11 cellular contexts compared by ENCODE assay signal in the genomic region with DNA sequence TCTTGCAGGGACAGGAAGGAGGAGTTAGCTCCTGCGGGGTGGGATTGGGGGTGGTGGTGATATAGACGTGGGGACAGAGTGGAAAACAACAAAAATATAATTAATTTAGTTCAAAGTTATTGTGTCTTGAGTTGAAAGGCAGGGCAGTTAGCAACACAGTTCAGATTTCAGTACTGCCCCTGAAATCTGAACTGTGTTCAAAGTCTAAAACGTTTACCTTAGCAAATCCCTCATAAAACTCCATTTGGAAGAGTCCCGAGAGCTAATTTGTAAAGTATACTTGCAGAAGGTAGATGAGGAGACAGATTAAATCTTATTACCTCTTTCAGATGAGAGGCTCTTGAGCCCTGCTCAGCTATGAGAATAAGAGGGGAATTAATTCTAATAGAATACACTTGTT. TPM values are rescaled to one million over a fixed set of nuclear protein-coding genes. Genes with fewer than 3 reads are reported as not detected.
DNase-seq lines count a peak whose midpoint lies in the region; ATAC-seq and TF ChIP-seq lines count a peak whose summit lies in the region.
"Not testable (repeated sequence)": the region's sequence is repeated elsewhere in the genome, so short reads cannot be mapped to it uniquely, and the experiment has no call there.
"Had no signal": no experiment of that assay in that cellular context is flagged by ENCODE, and none has a peak within 500 bp of the region (broad histone marks: within the 10 kb centered on the region; RNA-seq: fewer than 3 reads in every experiment).

No MANE protein-coding gene starts in this region.

- not testable (repeated sequence) for H3K9me2 ChIP-seq in hepatocyte (replicated peaks; ENCODE audit: insufficient read depth)

- H3K23ac ChIP-seq in H9 (ENCODE audit: insufficient read length, low read depth, low read length): not testable (repeated sequence)

- POLR2A ChIA-PET in T-cell (lab: Charles Lee): interaction anchor here in 1 of 2 donors (0.6 kb wide), 1 partner anchor 203 kb away, joined by 3 read pairs; no protein-coding TSS in a partner anchor

- not testable (repeated sequence) for H3K4me1 ChIP-seq in H9 (ENCODE audit: insufficient read depth, low read length)
- H3K4me1 ChIP-seq in hepatocyte (ENCODE audit: insufficient read depth): peaks cover 11% of the 10 kb centered on the region

- CTCF ChIA-PET in T-cell (lab: Charles Lee): interaction anchor here in 1 of 2 donors (1.0 kb wide), 1 partner anchor 475 kb away, joined by 3 read pairs; the partner anchor contains the start of gene MGRN1

- not testable (repeated sequence) for H3K4me3 ChIP-seq in hepatocyte

- not testable (repeated sequence) for H3K56ac ChIP-seq in H9 (ENCODE audit: insufficient read length, low read depth, low read length)

- H3K9me3 ChIP-seq in H9 (ENCODE audit: control insufficient read depth, low read depth, low read length); hepatocyte (ENCODE audit: low read depth): not testable (repeated sequence)

- not testable (repeated sequence) for H2BK15ac ChIP-seq in H9 (ENCODE audit: low read depth, low read length)

- not testable (repeated sequence) for H3K27ac Mint-ChIP-seq in H9; chondrocyte (ENCODE audit: unreplicated experiment); stimulated activated memory B cell treated with anti-CD40 and anti-IgM and Interleukin-4, amounts not matched to agents 10 μg/mL and 1 μg/mL and 100 μg/mL, for 72 hours
- H3K27ac Mint-ChIP-seq in T-cell (peak overlapping the region; percentile 57 to 83), nephron (peak overlapping the region; percentile 48 to 93 (median 92))

- H3K27me3 ChIP-seq in H9 (ENCODE audit: insufficient read depth, low read length); hepatocyte: not testable (repeated sequence)

- H3T11ph ChIP-seq in H9 (ENCODE audit: low read length): not testable (repeated sequence)

- H4K20me1 ChIP-seq in H9 (ENCODE audit: control insufficient read depth, insufficient read depth, insufficient read length); hepatocyte (ENCODE audit: insufficient read depth, poor library complexity, severe bottlenecking): not testable (repeated sequence)

- not testable (repeated sequence) for H2BK12ac ChIP-seq in H9 (ENCODE audit: insufficient read length, low read depth, low read length)

- H2BK20ac ChIP-seq in H9 (ENCODE audit: low read depth, low read length, poor library complexity, severe bottlenecking): not testable (repeated sequence)

- not testable (repeated sequence) for H3K36me3 Mint-ChIP-seq in H9 (ENCODE audit: insufficient read depth in 1 of 3, low read depth in 3 of 3); T-cell; activated T-cell treated with anti-CD3 and anti-CD28 coated beads, Interleukin-2, amount 50 U/mL, for 4 hours (ENCODE audit: insufficient read depth); chondrocyte (ENCODE audit: low read depth); nephron (ENCODE audit: low read depth); stimulated activated memory B cell treated with anti-CD40 and anti-IgM and Interleukin-4, amounts not matched to agents 10 μg/mL and 1 μg/mL and 100 μg/mL, for 72 hours

- not testable (repeated sequence) for H4K8ac ChIP-seq in H9 (replicated peaks; ENCODE audit: insufficient read length, low read depth, low read length)

- H3K79me1 ChIP-seq in H9 (ENCODE audit: insufficient read depth, low read depth, low read length, poor library complexity, severe bottlenecking): not testable (repeated sequence)

- H3K4me1 Mint-ChIP-seq in H9 (peaks cover 16 to 31% of the 10 kb centered on the region in 2 experiments), T-cell (peaks cover 10 to 18% (median 14%) of the 10 kb centered on the region in 3 donors), chondrocyte (ENCODE audit: low read depth) (peaks cover 16% of the 10 kb centered on the region), nephron (peaks cover 11% of the 10 kb centered on the region)
- H3K4me1 Mint-ChIP-seq in activated T-cell treated with anti-CD3 and anti-CD28 coated beads, Interleukin-2, amount 50 U/mL, for 4 hours (ENCODE audit: low read depth): peaks cover 23% of the 10 kb centered on the region
- H3K4me1 Mint-ChIP-seq in stimulated activated memory B cell treated with anti-CD40 and anti-IgM and Interleukin-4, amounts not matched to agents 10 μg/mL and 1 μg/mL and 100 μg/mL, for 72 hours: peaks cover 19% of the 10 kb centered on the region

- WGBS in H9 (ENCODE audit: extremely low coverage, insufficient read length, low lambda C conversion rate): no CpG with 5 or more reads among the region's 4 CpGs
- WGBS in hepatocyte (ENCODE audit: low lambda C conversion rate, missing lambda C conversion rate): 6% methylated on average over 4 of the region's 4 CpGs

- not testable (repeated sequence) for H3K4ac ChIP-seq in H9 (ENCODE audit: low read depth, low read length)

- H3K14ac ChIP-seq in H9 (ENCODE audit: insufficient read depth, low read length): not testable (repeated sequence)

- not testable (repeated sequence) for H2BK120ac ChIP-seq in H9 (ENCODE audit: low read depth, low read length, poor library complexity, severe bottlenecking)

- H3K27me3 Mint-ChIP-seq in H9 (ENCODE audit: low read depth); T-cell; activated T-cell treated with anti-CD3 and anti-CD28 coated beads, Interleukin-2, amount 50 U/mL, for 4 hours (ENCODE audit: low read depth); chondrocyte (ENCODE audit: low read depth); nephron (ENCODE audit: low read depth); stimulated activated memory B cell treated with anti-CD40 and anti-IgM and Interleukin-4, amounts not matched to agents 10 μg/mL and 1 μg/mL and 100 μg/mL, for 72 hours: not testable (repeated sequence)

- H3K9me3 Mint-ChIP-seq in H9; T-cell; activated T-cell treated with anti-CD3 and anti-CD28 coated beads, Interleukin-2, amount 50 U/mL, for 4 hours; chondrocyte (ENCODE audit: low read depth); nephron; stimulated activated memory B cell treated with anti-CD40 and anti-IgM and Interleukin-4, amounts not matched to agents 10 μg/mL and 1 μg/mL and 100 μg/mL, for 72 hours: not testable (repeated sequence)

- peak overlapping the region; percentile 66 for H3K27ac ChIP-seq in 22Rv1
- H3K27ac ChIP-seq in H9 (ENCODE audit: insufficient read length, low read depth, low read length): not testable (repeated sequence)
- peak overlapping the region; percentile 96 for H3K27ac ChIP-seq in hepatocyte

- H3K36me3 ChIP-seq in hepatocyte (replicated peaks; ENCODE audit: insufficient read depth, low read depth): not testable (repeated sequence)

- not testable (repeated sequence) for H2AK5ac ChIP-seq in H9 (ENCODE audit: insufficient read length, low read length)

- H3K18ac ChIP-seq in H9 (ENCODE audit: insufficient read length, low read depth, low read length): not testable (repeated sequence)

- not testable (repeated sequence) for TF ChIP-seq CTCF in 22Rv1 (IDR thresholded peaks at IDR 0.05); H9 (conservative IDR thresholded peaks at IDR 0.05); chondrocyte (IDR thresholded peaks at IDR 0.05); hepatocyte (IDR thresholded peaks at IDR 0.05; ENCODE audit: poor library complexity); nephron (IDR thresholded peaks at IDR 0.05; ENCODE audit: unreplicated experiment in 3 of 3)

- not testable (repeated sequence) for H2AFZ ChIP-seq in H9 (ENCODE audit: low read length); hepatocyte

- not testable (repeated sequence) for H4K5ac ChIP-seq in H9 (ENCODE audit: insufficient read length, low read depth, low read length)

- not testable (repeated sequence) for H3K23me2 ChIP-seq in H9 (ENCODE audit: insufficient read length, low read depth, low read length, poor library complexity, severe bottlenecking)

- ATAC-seq in T-cell (replicated peaks in 1 of 4); activated T-cell treated with anti-CD3 and anti-CD28 coated beads, Interleukin-2, amount 50 U/mL, for 4 hours; stimulated activated memory B cell treated with anti-CD40 and anti-IgM and Interleukin-4, amounts not matched to agents 10 μg/mL and 1 μg/mL and 100 μg/mL, for 72 hours: not testable (repeated sequence)

- H2BK5ac ChIP-seq in H9 (ENCODE audit: insufficient read length, low read length): not testable (repeated sequence)

- H4K91ac ChIP-seq in H9 (ENCODE audit: insufficient read length, low read depth, low read length): not testable (repeated sequence)

- not testable (repeated sequence) for H3K9ac ChIP-seq in H9 (ENCODE audit: extremely low read depth, insufficient read length, low read length)

- H3K79me2 ChIP-seq in H9 (ENCODE audit: insufficient read depth, low read length); hepatocyte: not testable (repeated sequence)

- H3K4me2 ChIP-seq in H9 (ENCODE audit: insufficient read depth, insufficient read length, low read length): peak overlapping the region; percentile 29
- peak overlapping the region; percentile 95 for H3K4me2 ChIP-seq in hepatocyte

- H3K4me3 Mint-ChIP-seq in H9: peak overlapping the region; percentile 79 to 87
- H3K4me3 Mint-ChIP-seq in T-cell: peak overlapping the region; percentile 89 to 92 (median 89)
- peak overlapping the region; percentile 89 for H3K4me3 Mint-ChIP-seq in activated T-cell treated with anti-CD3 and anti-CD28 coated beads, Interleukin-2, amount 50 U/mL, for 4 hours
- peak overlapping the region; percentile 79 for H3K4me3 Mint-ChIP-seq in chondrocyte (ENCODE audit: unreplicated experiment)
- peak overlapping the region; percentile 87 to 89 (median 87) for H3K4me3 Mint-ChIP-seq in nephron
- peak overlapping the region; percentile 81 for H3K4me3 Mint-ChIP-seq in stimulated activated memory B cell treated with anti-CD40 and anti-IgM and Interleukin-4, amounts not matched to agents 10 μg/mL and 1 μg/mL and 100 μg/mL, for 72 hours

- not testable (repeated sequence) for DNase-seq in H9; T-cell; activated T-cell treated with anti-CD3 and anti-CD28 coated beads, Interleukin-2, amount 50 U/mL, for 4 hours; chondrocyte (ENCODE audit: low spot score); hepatocyte (ENCODE audit: low spot score)

RNA-seq across cellular contexts. Expression of gene EEF2KMT, which starts 1.6 kb away (rescaled TPM):
- total RNA-seq in H9 (2021) (16.4 and 18.1 TPM in 2 replicates), T-cell (10 to 100 TPM in 3 of 5 donors, 1 to 10 TPM in 2; 3.6 to 16.1 (median 11.7) TPM), chondrocyte (8.7 to 11.9 TPM (median 10.7 TPM) in 3 replicates), hepatocyte (5.8 and 16.5 TPM in 2 replicates)
- 10 to 100 TPM; 19.8 to 30.2 (median 27.3) TPM for total RNA-seq in activated T-cell treated with anti-CD3 and anti-CD28 coated beads, Interleukin-2, amount 50 U/mL, for 4 hours
- polyA plus RNA-seq in hepatocyte: 16.1 and 16.7 TPM in 2 replicates

RNA-seq across cellular contexts. Expression of gene ALG1, which starts 27.5 kb away (rescaled TPM):
- total RNA-seq in H9 (2021) (32.5 and 36.2 TPM in 2 replicates), T-cell (10 to 100 TPM; 12.0 to 29.2 (median 25.7) TPM), chondrocyte (31.6 to 35.7 TPM (median 32.2 TPM) in 3 replicates), hepatocyte (37.9 and 63.6 TPM in 2 replicates)
- total RNA-seq in activated T-cell treated with anti-CD3 and anti-CD28 coated beads, Interleukin-2, amount 50 U/mL, for 4 hours: 10 to 100 TPM; 51.7 to 59.1 (median 54.9) TPM
- polyA plus RNA-seq in hepatocyte: 45.5 and 51.9 TPM in 2 replicates

RNA-seq across cellular contexts. Expression of gene C16orf89, which starts 33.4 kb away (rescaled TPM):
- total RNA-seq in H9 (2021): 2.0 and 2.5 TPM in 2 replicates
- under 1 TPM in 2 of 5 donors, not detected in 3; 0.62 to 0.79 TPM for total RNA-seq in T-cell
- total RNA-seq in activated T-cell treated with anti-CD3 and anti-CD28 coated beads, Interleukin-2, amount 50 U/mL, for 4 hours: not detected
- total RNA-seq in chondrocyte: not detected in 3 replicates
- total RNA-seq in hepatocyte: 1.1 and 4.5 TPM in 2 replicates
- 2.0 and 3.8 TPM in 2 replicates for polyA plus RNA-seq in hepatocyte
- total RNA-seq: activated CD8-positive, alpha-beta memory T cell treated with anti-CD3 and anti-CD28 coated beads for 36 hours; T-helper 1 cell treated with Interleukin-12 subunit alpha and Interleukin-12 subunit beta and Interleukin-4 antibody, amounts not matched to agents 30 ng/mL and 1 ng/mL, for 36 hours had no signal
- polyA plus RNA-seq: keratinocyte had no signal
